In the genomic region with DNA sequence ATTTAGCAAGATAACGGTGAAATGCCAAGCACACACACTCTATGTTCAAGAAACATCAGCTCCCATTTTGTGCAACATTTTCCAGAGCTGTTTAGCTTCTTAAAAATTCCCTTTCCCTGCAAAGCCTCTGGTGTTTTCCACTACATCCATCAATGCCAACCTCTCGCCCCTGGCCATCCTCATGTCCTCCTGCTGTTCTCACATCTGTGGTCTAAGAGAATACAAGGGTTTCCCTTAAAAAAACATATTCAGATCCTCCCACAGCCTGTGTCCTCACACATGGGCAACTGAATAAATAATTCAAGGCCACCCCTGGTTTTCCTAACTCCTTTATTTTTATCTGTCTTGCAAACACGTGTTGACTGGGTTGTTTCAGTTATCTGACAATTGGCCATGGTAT, we compare ENCODE assay signal across 13 cellular contexts.
DNase-seq lines count a peak whose midpoint lies in the region; ATAC-seq and TF ChIP-seq lines count a peak whose summit lies in the region.
"Had no signal": no experiment of that assay in that cellular context is flagged by ENCODE, and none has a peak within 500 bp of the region (broad histone marks: within the 10 kb centered on the region; RNA-seq: fewer than 3 reads in every experiment).

No MANE protein-coding gene starts in this region.

- peak overlapping the region; percentile 64 for H3K27ac Mint-ChIP-seq in osteocyte (ENCODE audit: unreplicated experiment)
- H3K27ac Mint-ChIP-seq in stimulated activated naive B cell treated with anti-CD40 and anti-IgM and Interleukin-4, amounts not matched to agents 10 μg/mL and 1 μg/mL and 100 μg/mL, for 72 hours, result no peak overlapping the region
- H3K27ac Mint-ChIP-seq in activated naive CD4-positive, alpha-beta T cell treated with anti-CD3 and anti-CD28 coated beads, Interleukin-2, amount 50 U/mL, for 72 hours, result no peak overlapping the region
- H3K27ac Mint-ChIP-seq: CD4-positive, CD25-positive, alpha-beta regulatory T cell had no signal

- H3K4me3 ChIP-seq in SK-N-MC, result no peak overlapping the region
- H3K4me3 ChIP-seq: BLaER1 treated with 17β-estradiol and CSF1 and Interleukin-3, amounts not matched to agents 10 nM and 100 nM; GM23248 had no signal

- ATAC-seq in stimulated activated naive CD8-positive, alpha-beta T cell treated with anti-CD3 and anti-CD28 coated beads, Interleukin-15, Interleukin-2, amounts not matched to agents 100 U/mL and 50 U/mL, for 24 hours, result no peak
- ATAC-seq in stimulated activated naive B cell treated with anti-CD40 and anti-IgM and Interleukin-4, amounts not matched to agents 10 μg/mL and 1 μg/mL and 100 μg/mL, for 72 hours (replicated peaks), result no peak
- ATAC-seq in GM21447 (IDR thresholded peaks at IDR 0.05; ENCODE audit: unreplicated experiment), result no peak
- ATAC-seq in activated naive CD4-positive, alpha-beta T cell treated with anti-CD3 and anti-CD28 coated beads, Interleukin-2, amount 50 U/mL, for 72 hours, result no peak

- H3K27ac ChIP-seq in SK-N-MC, result peak overlapping the region; percentile 28; the same call in 1 of the 2 replicates
- H3K27ac ChIP-seq: BLaER1 treated with 17β-estradiol and CSF1 and Interleukin-3, amounts not matched to agents 10 nM and 100 nM; GM23248 had no signal

- DNase-seq in LHCN-M2 (ENCODE audit: low read depth), result peak; percentile 62
- DNase-seq in SK-N-MC (ENCODE audit: low read depth, low spot score), result no peak
- peak; percentile 75 for DNase-seq in left kidney (ENCODE audit: low read depth, low spot score)
- DNase-seq in osteocyte (ENCODE audit: extremely low spot score, unreplicated experiment), result no peak
- DNase-seq in stimulated activated naive CD8-positive, alpha-beta T cell treated with anti-CD3 and anti-CD28 coated beads, Interleukin-15, Interleukin-2, amounts not matched to agents 100 U/mL and 50 U/mL, for 24 hours, result no peak
- no peak for DNase-seq in stimulated activated naive B cell treated with anti-CD40 and anti-IgM and Interleukin-4, amounts not matched to agents 10 μg/mL and 1 μg/mL and 100 μg/mL, for 72 hours
- no peak for DNase-seq in activated naive CD4-positive, alpha-beta T cell treated with anti-CD3 and anti-CD28 coated beads, Interleukin-2, amount 50 U/mL, for 72 hours (ENCODE audit: low spot score in 2 of 2)
- DNase-seq: ACHN; CD4-positive, CD25-positive, alpha-beta regulatory T cell; DMS53; GM23248 had no signal

- peaks cover 98% of the 10 kb centered on the region for H3K36me3 ChIP-seq in SK-N-MC (ENCODE audit: insufficient read depth, low read length)
- H3K36me3 ChIP-seq: BLaER1 treated with 17β-estradiol and CSF1 and Interleukin-3, amounts not matched to agents 10 nM and 100 nM had no signal

- H3K4me3 Mint-ChIP-seq in osteocyte (ENCODE audit: unreplicated experiment), result no peak overlapping the region
- H3K4me3 Mint-ChIP-seq in stimulated activated naive B cell treated with anti-CD40 and anti-IgM and Interleukin-4, amounts not matched to agents 10 μg/mL and 1 μg/mL and 100 μg/mL, for 72 hours, result no peak overlapping the region
- H3K4me3 Mint-ChIP-seq: CD4-positive, CD25-positive, alpha-beta regulatory T cell had no signal

- no peaks in the 10 kb centered on the region for H3K9me3 Mint-ChIP-seq in osteocyte (ENCODE audit: unreplicated experiment)
- H3K9me3 Mint-ChIP-seq in stimulated activated naive B cell treated with anti-CD40 and anti-IgM and Interleukin-4, amounts not matched to agents 10 μg/mL and 1 μg/mL and 100 μg/mL, for 72 hours, result peaks cover 10% of the 10 kb centered on the region in 2 donors
- H3K9me3 Mint-ChIP-seq in activated naive CD4-positive, alpha-beta T cell treated with anti-CD3 and anti-CD28 coated beads, Interleukin-2, amount 50 U/mL, for 72 hours, result peaks cover 8 to 12% of the 10 kb centered on the region in 2 donors

- H3K4me1 Mint-ChIP-seq in osteocyte (ENCODE audit: unreplicated experiment), result peaks cover 17% of the 10 kb centered on the region
- no peaks in the 10 kb centered on the region for H3K4me1 Mint-ChIP-seq in stimulated activated naive B cell treated with anti-CD40 and anti-IgM and Interleukin-4, amounts not matched to agents 10 μg/mL and 1 μg/mL and 100 μg/mL, for 72 hours
- H3K4me1 Mint-ChIP-seq: CD4-positive, CD25-positive, alpha-beta regulatory T cell had no signal

- peaks cover 71% of the 10 kb centered on the region for H3K36me3 Mint-ChIP-seq in osteocyte (ENCODE audit: unreplicated experiment)
- H3K36me3 Mint-ChIP-seq in stimulated activated naive B cell treated with anti-CD40 and anti-IgM and Interleukin-4, amounts not matched to agents 10 μg/mL and 1 μg/mL and 100 μg/mL, for 72 hours, result no peaks in the 10 kb centered on the region
- H3K36me3 Mint-ChIP-seq in activated naive CD4-positive, alpha-beta T cell treated with anti-CD3 and anti-CD28 coated beads, Interleukin-2, amount 50 U/mL, for 72 hours, result no peaks in the 10 kb centered on the region
- H3K36me3 Mint-ChIP-seq: CD4-positive, CD25-positive, alpha-beta regulatory T cell had no signal

- H3K9me3 ChIP-seq in SK-N-MC (ENCODE audit: low read depth, low read length), result no peaks in the 10 kb centered on the region
- H3K9me3 ChIP-seq: BLaER1 treated with 17β-estradiol and CSF1 and Interleukin-3, amounts not matched to agents 10 nM and 100 nM had no signal

- TF ChIP-seq CTCF in osteocyte (IDR thresholded peaks at IDR 0.05), result no peak

- H3K9ac ChIP-seq in SK-N-MC (ENCODE audit: insufficient read length), result no peak overlapping the region
- H3K9ac ChIP-seq: BLaER1 treated with 17β-estradiol and CSF1 and Interleukin-3, amounts not matched to agents 10 nM and 100 nM; GM23248 had no signal

- no peaks in the 10 kb centered on the region for H3K27me3 Mint-ChIP-seq in osteocyte (ENCODE audit: unreplicated experiment)
- H3K27me3 Mint-ChIP-seq in stimulated activated naive B cell treated with anti-CD40 and anti-IgM and Interleukin-4, amounts not matched to agents 10 μg/mL and 1 μg/mL and 100 μg/mL, for 72 hours, result no peaks in the 10 kb centered on the region
- H3K27me3 Mint-ChIP-seq: CD4-positive, CD25-positive, alpha-beta regulatory T cell had no signal

Comparison
In these comparisons a context has a peak if more than half of its experiments do, and no peak if none do; other contexts are left out.
1. DNase-seq: peak in LHCN-M2 (single experiment) and left kidney (single experiment); none in SK-N-MC (single experiment), osteocyte (single experiment), stimulated activated naive CD8-positive, alpha-beta T cell treated with anti-CD3 and anti-CD28 coated beads, Interleukin-15, Interleukin-2, amounts not matched to agents 100 U/mL and 50 U/mL, for 24 hours (single experiment), stimulated activated naive B cell treated with anti-CD40 and anti-IgM and Interleukin-4, amounts not matched to agents 10 μg/mL and 1 μg/mL and 100 μg/mL, for 72 hours (single experiment) and activated naive CD4-positive, alpha-beta T cell treated with anti-CD3 and anti-CD28 coated beads, Interleukin-2, amount 50 U/mL, for 72 hours (0 of 2).